Comparison of ENCODE assay signal across 16 cellular contexts in the genomic region with DNA sequence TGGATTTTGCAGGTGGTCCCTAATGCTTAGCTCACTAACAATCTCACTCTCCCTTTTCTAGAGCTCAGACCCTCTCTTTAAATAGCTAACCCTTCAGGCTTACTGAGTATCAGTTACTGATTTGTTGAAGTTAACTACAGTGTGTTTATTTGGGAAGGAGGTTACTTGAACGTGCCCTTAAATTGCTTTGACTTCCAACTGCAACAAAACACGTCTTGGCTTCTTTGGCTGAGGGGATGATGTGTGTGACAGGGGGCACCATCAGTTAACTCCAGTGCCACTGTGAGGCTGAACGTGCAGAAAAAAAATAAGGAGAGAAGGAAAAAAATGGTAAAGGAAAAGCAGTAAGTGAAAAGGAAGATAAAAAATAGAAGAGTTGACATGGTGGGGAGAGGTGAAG.
"Had no signal": no experiment of that assay in that cellular context is flagged by ENCODE, and none has a peak within 500 bp of the region (broad histone marks: within the 10 kb centered on the region; RNA-seq: fewer than 3 reads in every experiment).

No MANE protein-coding gene starts in this region.

- H3K27me3 ChIP-seq: gastrocnemius medialis, neutrophil, testis had no signal

- H3K27ac Mint-ChIP-seq: activated T-helper 1 cell treated with anti-CD3 and anti-CD28 coated beads, Interleukin-12 subunit alpha, Interleukin-12 subunit beta, Interleukin-2, Interleukin-4 antibody, amounts not matched to agents 30 ng/mL and 10 ng/mL and 1 ng/mL, durations not matched to agents 14 hours and 24 hours and 36 hours; stimulated activated naive CD8-positive, alpha-beta T cell treated with anti-CD3 and anti-CD28 coated beads, Interleukin-15, Interleukin-2, amounts not matched to agents 100 ng/mL and 50 ng/mL, for 24 hours had no signal

- ATAC-seq: gastrocnemius medialis had no signal

- DNase-seq: activated CD4-positive, alpha-beta T cell treated with anti-CD3 and anti-CD28 coated beads for 4 hours; activated naive CD4-positive, alpha-beta T cell treated with Interleukin-2 at 50 U/mL for 16 hours; caudate nucleus; cortex of kidney; effector memory CD4-positive, alpha-beta T cell; gastrocnemius medialis; left ventricle myocardium superior; mesendoderm; posterior cingulate gyrus; stimulated activated CD4-positive, alpha-beta T cell treated with anti-CD3 and anti-CD28 coated beads, Interleukin-4, amount 100 ng/mL, for 1 hour had no signal

- H3K4me3 Mint-ChIP-seq: activated T-helper 1 cell treated with anti-CD3 and anti-CD28 coated beads, Interleukin-12 subunit alpha, Interleukin-12 subunit beta, Interleukin-2, Interleukin-4 antibody, amounts not matched to agents 30 ng/mL and 10 ng/mL and 1 ng/mL, durations not matched to agents 14 hours and 24 hours and 36 hours; stimulated activated naive CD8-positive, alpha-beta T cell treated with anti-CD3 and anti-CD28 coated beads, Interleukin-15, Interleukin-2, amounts not matched to agents 100 ng/mL and 50 ng/mL, for 24 hours had no signal

- H3K36me3 ChIP-seq: gastrocnemius medialis, neutrophil had no signal

- H3K27ac ChIP-seq: epithelial cell of prostate, gastrocnemius medialis, neutrophil, testis had no signal

- H3K9me3 ChIP-seq: gastrocnemius medialis, neutrophil, testis had no signal

- FAIRE-seq: keratinocyte had no signal

- H3K9me3 Mint-ChIP-seq: activated T-helper 1 cell treated with anti-CD3 and anti-CD28 coated beads, Interleukin-12 subunit alpha, Interleukin-12 subunit beta, Interleukin-2, Interleukin-4 antibody, amounts not matched to agents 30 ng/mL and 10 ng/mL and 1 ng/mL, durations not matched to agents 14 hours and 24 hours and 36 hours; stimulated activated naive CD8-positive, alpha-beta T cell treated with anti-CD3 and anti-CD28 coated beads, Interleukin-15, Interleukin-2, amounts not matched to agents 100 ng/mL and 50 ng/mL, for 24 hours had no signal

- H3K4me3 ChIP-seq: gastrocnemius medialis, testis had no signal
